ENCODE assay signal across 10 cellular contexts in the genomic region with DNA sequence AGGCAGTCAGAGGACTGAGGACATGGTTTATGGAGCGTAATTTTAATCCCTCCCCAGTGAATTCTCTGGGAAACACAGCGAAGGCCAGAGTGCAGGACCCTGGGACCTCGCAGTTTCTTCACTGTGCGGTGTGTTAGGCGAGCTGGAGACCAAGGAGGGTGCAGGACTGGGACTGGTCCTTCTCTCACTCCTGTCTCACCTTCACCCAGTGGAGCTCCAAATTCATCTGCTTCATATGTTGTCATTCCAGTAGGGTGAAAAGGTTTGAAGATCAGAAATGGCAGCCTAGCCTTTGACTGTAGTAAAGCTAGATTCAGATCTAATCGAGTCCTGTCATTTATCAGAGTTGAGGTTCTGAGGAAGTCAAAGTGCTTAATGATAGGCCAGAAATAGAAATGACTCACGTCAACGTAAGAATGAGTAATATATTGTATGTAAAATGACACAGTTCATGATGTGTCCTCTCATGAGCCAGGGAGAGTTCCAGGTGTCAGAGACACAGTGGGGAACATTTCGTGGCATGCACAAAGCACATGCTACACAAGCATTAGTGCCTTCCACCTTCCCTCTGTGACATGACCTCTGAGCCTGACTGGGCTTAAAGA.
DNase-seq lines count a peak whose midpoint lies in the region; ATAC-seq, FAIRE-seq and TF ChIP-seq lines count a peak whose summit lies in the region.
"Had no signal": no experiment of that assay in that cellular context is flagged by ENCODE, and none has a peak within 500 bp of the region (broad histone marks: within the 10 kb centered on the region; RNA-seq: fewer than 3 reads in every experiment).

No MANE protein-coding gene starts in this region.

- H3K36me3 Mint-ChIP-seq in astrocyte (ENCODE audit: low read depth, unreplicated experiment), result peaks cover 11% of the 10 kb centered on the region
- H3K36me3 Mint-ChIP-seq in activated T-helper 2 cell treated with anti-CD3 and anti-CD28 coated beads, Interferon-gamma antibody, Interleukin-2, Interleukin-4, amounts not matched to agents 10 μg/mL and 5 μg/mL and 100 μg/mL, durations not matched to agents 14 hours and 24 hours and 36 hours (ENCODE audit: low read depth), result no peaks in the 10 kb centered on the region
- H3K36me3 Mint-ChIP-seq in T-helper 2 cell treated with Interferon-gamma antibody and Interleukin-4, amounts not matched to agents 5 μg/mL and 100 μg/mL, for 36 hours (ENCODE audit: low read depth), result no peaks in the 10 kb centered on the region

- peak; percentile 77 for DNase-seq in GM23248
- peak; percentile 86 for DNase-seq in astrocyte (ENCODE audit: low read depth)
- no peak for DNase-seq in lower lobe of right lung
- DNase-seq in activated T-helper 2 cell treated with anti-CD3 and anti-CD28 coated beads, Interferon-gamma antibody, Interleukin-2, Interleukin-4, amounts not matched to agents 10 μg/mL and 5 μg/mL and 100 μg/mL, durations not matched to agents 14 hours and 24 hours and 36 hours (ENCODE audit: low spot score), result no peak
- no peak for DNase-seq in T-helper 2 cell treated with Interferon-gamma antibody and Interleukin-4, amounts not matched to agents 5 μg/mL and 100 μg/mL, for 36 hours (ENCODE audit: low spot score)
- DNase-seq in caudate nucleus (lab: John Stamatoyannopoulos, UW), result no peak
- no peak for DNase-seq in NCI-H1930 (lab: John Stamatoyannopoulos, UW)
- DNase-seq: amygdala had no signal

- peak overlapping the region; percentile 93 for H3K27ac ChIP-seq in ACC112 (ENCODE audit: low read depth, low read length)
- peak overlapping the region; percentile 79 for H3K27ac ChIP-seq in GM23248
- H3K27ac ChIP-seq in astrocyte (ENCODE audit: low read depth, low read length), result peak overlapping the region; percentile 93
- peak overlapping the region; percentile 6 for H3K27ac ChIP-seq in lower lobe of right lung
- H3K27ac ChIP-seq in caudate nucleus (ENCODE audit: low read depth, low read length), result no peak overlapping the region
- H3K27ac ChIP-seq: C4-2B had no signal

- H3K27me3 Mint-ChIP-seq in astrocyte (ENCODE audit: low read depth, unreplicated experiment), result no peaks in the 10 kb centered on the region
- no peaks in the 10 kb centered on the region for H3K27me3 Mint-ChIP-seq in activated T-helper 2 cell treated with anti-CD3 and anti-CD28 coated beads, Interferon-gamma antibody, Interleukin-2, Interleukin-4, amounts not matched to agents 10 μg/mL and 5 μg/mL and 100 μg/mL, durations not matched to agents 14 hours and 24 hours and 36 hours (ENCODE audit: low read depth)
- no peaks in the 10 kb centered on the region for H3K27me3 Mint-ChIP-seq in T-helper 2 cell treated with Interferon-gamma antibody and Interleukin-4, amounts not matched to agents 5 μg/mL and 100 μg/mL, for 36 hours (ENCODE audit: low read depth)

- H3K9me3 Mint-ChIP-seq in astrocyte (ENCODE audit: unreplicated experiment), result peaks cover 3% of the 10 kb centered on the region
- peaks cover under 1% of the 10 kb centered on the region for H3K9me3 Mint-ChIP-seq in activated T-helper 2 cell treated with anti-CD3 and anti-CD28 coated beads, Interferon-gamma antibody, Interleukin-2, Interleukin-4, amounts not matched to agents 10 μg/mL and 5 μg/mL and 100 μg/mL, durations not matched to agents 14 hours and 24 hours and 36 hours
- no peaks in the 10 kb centered on the region for H3K9me3 Mint-ChIP-seq in T-helper 2 cell treated with Interferon-gamma antibody and Interleukin-4, amounts not matched to agents 5 μg/mL and 100 μg/mL, for 36 hours

- H3K27me3 ChIP-seq in ACC112 (ENCODE audit: insufficient read depth, low read length), result no peaks in the 10 kb centered on the region
- H3K27me3 ChIP-seq in GM23248 (replicated peaks; ENCODE audit: insufficient read depth), result no peaks in the 10 kb centered on the region
- no peaks in the 10 kb centered on the region for H3K27me3 ChIP-seq in astrocyte (ENCODE audit: insufficient read depth, low read length)
- H3K27me3 ChIP-seq in lower lobe of right lung (ENCODE audit: low read depth), result no peaks in the 10 kb centered on the region

- peaks cover 71% of the 10 kb centered on the region for H3K4me1 Mint-ChIP-seq in astrocyte (ENCODE audit: low read depth, unreplicated experiment)
- no peaks in the 10 kb centered on the region for H3K4me1 Mint-ChIP-seq in activated T-helper 2 cell treated with anti-CD3 and anti-CD28 coated beads, Interferon-gamma antibody, Interleukin-2, Interleukin-4, amounts not matched to agents 10 μg/mL and 5 μg/mL and 100 μg/mL, durations not matched to agents 14 hours and 24 hours and 36 hours (ENCODE audit: low read depth)
- no peaks in the 10 kb centered on the region for H3K4me1 Mint-ChIP-seq in T-helper 2 cell treated with Interferon-gamma antibody and Interleukin-4, amounts not matched to agents 5 μg/mL and 100 μg/mL, for 36 hours (ENCODE audit: low read depth)

- no peak for FAIRE-seq in astrocyte (lab: Jason Lieb, UNC)

- in situ Hi-C loops in GM23248 (cut with MboI), result no loop called here

- H3K4me1 ChIP-seq in ACC112 (ENCODE audit: control insufficient read depth, insufficient read depth, low read length, unreplicated experiment), result peaks cover 58% of the 10 kb centered on the region
- H3K4me1 ChIP-seq in GM23248 (ENCODE audit: insufficient read depth), result peaks cover 51% of the 10 kb centered on the region
- H3K4me1 ChIP-seq in astrocyte (ENCODE audit: insufficient read depth, low read length), result peaks cover 65% of the 10 kb centered on the region
- peaks cover 5% of the 10 kb centered on the region for H3K4me1 ChIP-seq in lower lobe of right lung

- H3K79me2 ChIP-seq in ACC112 (ENCODE audit: control insufficient read depth, insufficient read depth, low read length, unreplicated experiment), result no peaks in the 10 kb centered on the region
- H3K79me2 ChIP-seq in GM23248 (ENCODE audit: insufficient read depth), result no peaks in the 10 kb centered on the region
- H3K79me2 ChIP-seq in astrocyte (ENCODE audit: insufficient read depth, low read length), result no peaks in the 10 kb centered on the region

- intact Hi-C loops in lower lobe of right lung (cut with DNase I), result no loop called here
- intact Hi-C loops in activated T-helper 2 cell treated with anti-CD3 and anti-CD28 coated beads, Interferon-gamma antibody, Interleukin-2, Interleukin-4, amounts not matched to agents 10 μg/mL and 5 μg/mL and 100 μg/mL, durations not matched to agents 14 hours and 24 hours and 36 hours (cut with micrococcal nuclease), result no loop called here

- H3K9me3 ChIP-seq in GM23248 (ENCODE audit: low read depth) (no peaks in the 10 kb centered on the region), astrocyte (ENCODE audit: insufficient read depth, low read depth, low read length) (no peaks in the 10 kb centered on the region), lower lobe of right lung (no peaks in the 10 kb centered on the region)

- 56 to 59% methylated on average over 9 of the region's 9 CpGs for WGBS in GM23248 (ENCODE audit: low coverage in 1 of 2, low lambda C conversion rate in 2 of 2, missing lambda C conversion rate in 2 of 2), 2 experiments

- no peak for ATAC-seq in lower lobe of right lung

- no peaks in the 10 kb centered on the region for H3K9me2 ChIP-seq in GM23248 (ENCODE audit: insufficient read depth)

- no peaks in the 10 kb centered on the region for H4K20me1 ChIP-seq in GM23248 (ENCODE audit: insufficient read depth)
- no peaks in the 10 kb centered on the region for H4K20me1 ChIP-seq in astrocyte (ENCODE audit: insufficient read depth, low read length)

- H2AFZ ChIP-seq in ACC112 (ENCODE audit: low read length, unreplicated experiment) (peak overlapping the region; percentile 7), GM23248 (no peak overlapping the region), astrocyte (ENCODE audit: low read depth, low read length) (no peak overlapping the region)

- TF ChIP-seq CTCF in astrocyte (IDR thresholded peaks at IDR 0.05; ENCODE audit: insufficient read depth, low read depth, low read length) (no peak), lower lobe of right lung (IDR thresholded peaks at IDR 0.05) (no peak)

- H3K9ac ChIP-seq in GM23248, result peak overlapping the region; percentile 55
- H3K9ac ChIP-seq in astrocyte (ENCODE audit: low read length), result peak overlapping the region; percentile 62

- peak overlapping the region; percentile 16 for H3K4me3 Mint-ChIP-seq in astrocyte (ENCODE audit: unreplicated experiment)
- no peak overlapping the region for H3K4me3 Mint-ChIP-seq in activated T-helper 2 cell treated with anti-CD3 and anti-CD28 coated beads, Interferon-gamma antibody, Interleukin-2, Interleukin-4, amounts not matched to agents 10 μg/mL and 5 μg/mL and 100 μg/mL, durations not matched to agents 14 hours and 24 hours and 36 hours (ENCODE audit: low read depth)
- no peak overlapping the region for H3K4me3 Mint-ChIP-seq in T-helper 2 cell treated with Interferon-gamma antibody and Interleukin-4, amounts not matched to agents 5 μg/mL and 100 μg/mL, for 36 hours

- H3K36me3 ChIP-seq in ACC112 (ENCODE audit: insufficient read depth, low read length) (no peaks in the 10 kb centered on the region), GM23248 (ENCODE audit: low read depth) (no peaks in the 10 kb centered on the region), astrocyte (ENCODE audit: insufficient read depth, low read length) (no peaks in the 10 kb centered on the region), lower lobe of right lung (peaks cover 10% of the 10 kb centered on the region)

- peak overlapping the region; percentile 27 for H3K4me2 ChIP-seq in GM23248 (ENCODE audit: unreplicated experiment)
- H3K4me2 ChIP-seq in astrocyte (ENCODE audit: low read length), result peak overlapping the region; percentile 51

- peak overlapping the region; percentile 37; the same call in 1 of the 2 replicates for H3K4me3 ChIP-seq in ACC112 (ENCODE audit: low read depth, low read length)
- no peak overlapping the region for H3K4me3 ChIP-seq in GM23248
- H3K4me3 ChIP-seq in astrocyte (ENCODE audit: insufficient read depth, low read depth, low read length), result no peak overlapping the region
- H3K4me3 ChIP-seq in lower lobe of right lung, result no peak overlapping the region

- peaks cover 42% of the 10 kb centered on the region for H3F3A ChIP-seq in GM23248 (ENCODE audit: insufficient read depth)

- H3K27ac Mint-ChIP-seq in astrocyte (ENCODE audit: unreplicated experiment), result peak overlapping the region; percentile 96
- no peak overlapping the region for H3K27ac Mint-ChIP-seq in activated T-helper 2 cell treated with anti-CD3 and anti-CD28 coated beads, Interferon-gamma antibody, Interleukin-2, Interleukin-4, amounts not matched to agents 10 μg/mL and 5 μg/mL and 100 μg/mL, durations not matched to agents 14 hours and 24 hours and 36 hours
- H3K27ac Mint-ChIP-seq in T-helper 2 cell treated with Interferon-gamma antibody and Interleukin-4, amounts not matched to agents 5 μg/mL and 100 μg/mL, for 36 hours, result no peak overlapping the region

Comparison
In these comparisons a context has a peak if more than half of its experiments do, and no peak if none do; other contexts are left out.
1. DNase-seq: peak in GM23248 (single experiment) and astrocyte (single experiment); none in lower lobe of right lung (single experiment), activated T-helper 2 cell treated with anti-CD3 and anti-CD28 coated beads, Interferon-gamma antibody, Interleukin-2, Interleukin-4, amounts not matched to agents 10 μg/mL and 5 μg/mL and 100 μg/mL, durations not matched to agents 14 hours and 24 hours and 36 hours (single experiment), T-helper 2 cell treated with Interferon-gamma antibody and Interleukin-4, amounts not matched to agents 5 μg/mL and 100 μg/mL, for 36 hours (single experiment), caudate nucleus (0 of 61) and NCI-H1930 (0 of 2).